Comparison of ENCODE assay signal across 20 cellular contexts in genomic region chr5:34608368-34608767, GRCh38. TPM values are rescaled to one million over a fixed set of nuclear protein-coding genes. Genes with fewer than 3 reads are reported as not detected.
DNase-seq lines count a peak whose midpoint lies in the region; ATAC-seq, FAIRE-seq and TF ChIP-seq lines count a peak whose summit lies in the region.
"Had no signal": no experiment of that assay in that cellular context is flagged by ENCODE, and none has a peak within 500 bp of the region (broad histone marks: within the 10 kb centered on the region; RNA-seq: fewer than 3 reads in every experiment).

No MANE protein-coding gene starts in this region.

- H2AFZ ChIP-seq in ACC112 (ENCODE audit: low read length, unreplicated experiment), result no peak overlapping the region
- H2AFZ ChIP-seq in endothelial cell of umbilical vein (ENCODE audit: low read depth, low read length), result no peak overlapping the region
- H2AFZ ChIP-seq in osteoblast (ENCODE audit: low read length), result no peak overlapping the region

- H3K9me3 Mint-ChIP-seq in activated CD4-positive, alpha-beta T cell treated with anti-CD3 and anti-CD28 coated beads for 36 hours (ENCODE audit: low read depth), result no peaks in the 10 kb centered on the region
- H3K9me3 Mint-ChIP-seq: activated naive CD8-positive, alpha-beta T cell treated with anti-CD3 and anti-CD28 coated beads, Interleukin-2, amount 10 ng/mL, durations not matched to agents 7 days and 5 days; naive B cell had no signal

- H3K27me3 Mint-ChIP-seq in activated CD4-positive, alpha-beta T cell treated with anti-CD3 and anti-CD28 coated beads for 36 hours, result peaks cover 4% of the 10 kb centered on the region
- H3K27me3 Mint-ChIP-seq: activated naive CD8-positive, alpha-beta T cell treated with anti-CD3 and anti-CD28 coated beads, Interleukin-2, amount 10 ng/mL, durations not matched to agents 7 days and 5 days had no signal

- CTCF ChIA-PET in endothelial cell of umbilical vein (lab: Charles Lee), result interaction anchor here (0.8 to 3.6 kb wide), 8 partner anchors 10 to 85 kb away, joined by 3 to 15 read pairs (median 6); partner anchors contain the start of gene RAI14
- CTCF ChIA-PET in activated CD4-positive, alpha-beta T cell treated with anti-CD3 and anti-CD28 coated beads for 36 hours (lab: Charles Lee), result interaction anchor here (1.2 kb wide), 1 partner anchor 55 kb away, joined by 3 read pairs; no protein-coding TSS in a partner anchor

- H3K27me3 ChIP-seq in ACC112 (ENCODE audit: insufficient read depth, low read length) (no peaks in the 10 kb centered on the region), SJSA1 (replicated peaks) (no peaks in the 10 kb centered on the region), endothelial cell of umbilical vein (ENCODE audit: control insufficient read depth in 2 of 2, insufficient read depth in 2 of 2, low read length in 2 of 2) (no peaks in the 10 kb centered on the region), osteoblast (ENCODE audit: insufficient read depth, low read length) (no peaks in the 10 kb centered on the region)

- H3K4me2 ChIP-seq in endothelial cell of umbilical vein (ENCODE audit: insufficient read depth, low read length) (peak overlapping the region; percentile 92), osteoblast (ENCODE audit: insufficient read depth, low read length) (peak overlapping the region; percentile 58)

- H3K36me3 ChIP-seq in ACC112 (ENCODE audit: insufficient read depth, low read length), result no peaks in the 10 kb centered on the region
- H3K36me3 ChIP-seq in SJSA1, result no peaks in the 10 kb centered on the region
- no peaks in the 10 kb centered on the region for H3K36me3 ChIP-seq in endothelial cell of umbilical vein (ENCODE audit: control insufficient read depth in 2 of 2, extremely low read depth in 1 of 2, insufficient read depth in 2 of 2, low read length in 2 of 2)
- H3K36me3 ChIP-seq in osteoblast (ENCODE audit: insufficient read depth, low read length), result no peaks in the 10 kb centered on the region

- TF ChIP-seq CTCF in endothelial cell of umbilical vein (IDR thresholded peaks at IDR 0.05; ENCODE audit: extremely low read depth in 1 of 2, insufficient read depth in 1 of 2, low read depth in 1 of 2, low read length in 2 of 2), result no peak
- no peak for TF ChIP-seq CTCF in osteoblast (IDR thresholded peaks at IDR 0.05; ENCODE audit: extremely low read depth, low read depth, low read length)

- H3K4me3 Mint-ChIP-seq in activated CD4-positive, alpha-beta T cell treated with anti-CD3 and anti-CD28 coated beads for 36 hours, result no peak overlapping the region
- H3K4me3 Mint-ChIP-seq: activated naive CD8-positive, alpha-beta T cell treated with anti-CD3 and anti-CD28 coated beads, Interleukin-2, amount 10 ng/mL, durations not matched to agents 7 days and 5 days; CD14-positive monocyte; naive B cell had no signal

- no peak for TF ChIP-seq POLR2A in endothelial cell of umbilical vein (IDR thresholded peaks at IDR 0.05; ENCODE audit: low read depth, low read length)

- dilution Hi-C loops in endothelial cell of umbilical vein (cut with MboI; ENCODE audit: extremely low pct_ligation_motif_present, low sequenced_read_pairs), result no loop called here

- POLR2A ChIA-PET in endothelial cell of umbilical vein (lab: Charles Lee), result interaction anchor here (0.8 to 1.2 kb wide), 4 partner anchors 21 to 23 kb away, joined by 3 read pairs; no protein-coding TSS in a partner anchor
- POLR2A ChIA-PET in activated CD4-positive, alpha-beta T cell treated with anti-CD3 and anti-CD28 coated beads for 36 hours (lab: Charles Lee), result no interaction called here

- no peak overlapping the region for H3K27ac Mint-ChIP-seq in activated CD4-positive, alpha-beta T cell treated with anti-CD3 and anti-CD28 coated beads for 36 hours
- H3K27ac Mint-ChIP-seq: activated naive CD8-positive, alpha-beta T cell treated with anti-CD3 and anti-CD28 coated beads, Interleukin-2, amount 10 ng/mL, durations not matched to agents 7 days and 5 days; CD14-positive monocyte; naive B cell had no signal

- H3K9ac ChIP-seq in endothelial cell of umbilical vein (replicated peaks; ENCODE audit: extremely low read depth, insufficient read depth, low read length), result peak overlapping the region; percentile 97

- H3K36me3 Mint-ChIP-seq in activated CD4-positive, alpha-beta T cell treated with anti-CD3 and anti-CD28 coated beads for 36 hours (ENCODE audit: low read depth), result no peaks in the 10 kb centered on the region
- H3K36me3 Mint-ChIP-seq: activated naive CD8-positive, alpha-beta T cell treated with anti-CD3 and anti-CD28 coated beads, Interleukin-2, amount 10 ng/mL, durations not matched to agents 7 days and 5 days; CD14-positive monocyte; naive B cell had no signal

- H4K20me1 ChIP-seq in endothelial cell of umbilical vein (replicated peaks; ENCODE audit: control insufficient read depth, extremely low read depth, insufficient read depth, low read length) (no peaks in the 10 kb centered on the region), osteoblast (ENCODE audit: insufficient read depth, low read length) (no peaks in the 10 kb centered on the region)

- H3K9me3 ChIP-seq in SJSA1 (replicated peaks) (no peaks in the 10 kb centered on the region), endothelial cell of umbilical vein (replicated peaks; ENCODE audit: control insufficient read depth, insufficient read depth, low read length) (no peaks in the 10 kb centered on the region), osteoblast (ENCODE audit: low read depth, low read length) (no peaks in the 10 kb centered on the region)

- H3K4me3 ChIP-seq in ACC112 (ENCODE audit: low read depth, low read length), result no peak overlapping the region
- H3K4me3 ChIP-seq in SJSA1, result no peak overlapping the region
- no peak overlapping the region for H3K4me3 ChIP-seq in endothelial cell of umbilical vein (replicated peaks in 1 of 3; ENCODE audit: insufficient read depth in 1 of 3, low read depth in 1 of 3, low read length in 3 of 3)
- no peak overlapping the region for H3K4me3 ChIP-seq in osteoblast (ENCODE audit: insufficient read depth, low read length)
- H3K4me3 ChIP-seq: GM12878 had no signal

- intact Hi-C loops in endothelial cell of umbilical vein (cut with micrococcal nuclease), result loop anchor here (2.0 kb wide), 1 partner anchor 102 kb away; no protein-coding TSS in a partner anchor
- intact Hi-C loops in activated CD4-positive, alpha-beta T cell treated with anti-CD3 and anti-CD28 coated beads for 36 hours (cut with DNase I, micrococcal nuclease), result no loop called here

- no peak for ATAC-seq in activated CD4-positive, alpha-beta T cell treated with anti-CD3 and anti-CD28 coated beads for 36 hours
- ATAC-seq: GM12878 had no signal

- no peaks in the 10 kb centered on the region for H3K4me1 Mint-ChIP-seq in activated CD4-positive, alpha-beta T cell treated with anti-CD3 and anti-CD28 coated beads for 36 hours
- H3K4me1 Mint-ChIP-seq: activated naive CD8-positive, alpha-beta T cell treated with anti-CD3 and anti-CD28 coated beads, Interleukin-2, amount 10 ng/mL, durations not matched to agents 7 days and 5 days; CD14-positive monocyte; naive B cell had no signal

- no peaks in the 10 kb centered on the region for H3K79me2 ChIP-seq in ACC112 (ENCODE audit: control insufficient read depth, insufficient read depth, low read length, unreplicated experiment)
- H3K79me2 ChIP-seq in endothelial cell of umbilical vein (ENCODE audit: control insufficient read depth, insufficient read depth, low read length), result no peaks in the 10 kb centered on the region
- H3K79me2 ChIP-seq in osteoblast (ENCODE audit: insufficient read depth, low read length), result no peaks in the 10 kb centered on the region

- H3K4me1 ChIP-seq in ACC112 (ENCODE audit: control insufficient read depth, insufficient read depth, low read length, unreplicated experiment) (peaks cover 26% of the 10 kb centered on the region), SJSA1 (replicated peaks) (peaks cover 36% of the 10 kb centered on the region), endothelial cell of umbilical vein (ENCODE audit: control insufficient read depth, extremely low read depth, insufficient read depth, low read length) (peaks cover 31% of the 10 kb centered on the region), osteoblast (ENCODE audit: insufficient read depth, low read length) (peaks cover 39% of the 10 kb centered on the region)

- no peak for FAIRE-seq in endothelial cell of umbilical vein (lab: Jason Lieb, UNC)
- FAIRE-seq: A204.1, GM12878 had no signal

- BruUV-seq in endothelial cell of umbilical vein (replicated peaks; lab: Mats Ljungman, UMichigan), result no TSS peak

- no peaks in the 10 kb centered on the region for H3K9me1 ChIP-seq in endothelial cell of umbilical vein (replicated peaks; ENCODE audit: control insufficient read depth, extremely low read depth, insufficient read depth, low read length)

- DNase-seq in SJSA1 (ENCODE audit: low read depth in 1 of 2, low spot score in 2 of 2) (no peak), endothelial cell of umbilical vein (ENCODE audit: low read depth, low spot score) (no peak), osteoblast (ENCODE audit: insufficient read length, low spot score, missing footprints) (no peak), NCI-H524 treated with DMSO at 0.1 percent for 48 hours (lab: John Stamatoyannopoulos, UW) (no peak), cerebellum (ENCODE audit: low spot score) (no peak)
- DNase-seq in activated CD4-positive, CD25-positive, alpha-beta regulatory T cell treated with anti-CD3 and anti-CD28 coated beads, Interleukin-2, amount 50 U/mL, for 72 hours, result no peak
- no peak for DNase-seq in activated CD4-positive, alpha-beta T cell treated with anti-CD3 and anti-CD28 coated beads for 36 hours
- DNase-seq: activated CD4-positive, alpha-beta T cell treated with anti-CD3 and anti-CD28 coated beads for 1 hour; activated naive CD8-positive, alpha-beta T cell treated with anti-CD3 and anti-CD28 coated beads, Interleukin-2, amount 10 ng/mL, durations not matched to agents 7 days and 5 days; central memory CD4-positive, alpha-beta T cell; GF-D8; left ventricle myocardium superior; naive B cell; NCI-H1417; NCI-H526 treated with DMSO at 0.1 percent for 48 hours; stimulated activated CD8-positive, alpha-beta memory T cell treated with anti-CD3 and anti-CD28 coated beads, Interleukin-4, amount 100 ng/mL, for 48 hours had no signal

- peak overlapping the region; percentile 94 for H3K27ac ChIP-seq in ACC112 (ENCODE audit: low read depth, low read length)
- peak overlapping the region; percentile 98 for H3K27ac ChIP-seq in SJSA1
- H3K27ac ChIP-seq in endothelial cell of umbilical vein (ENCODE audit: insufficient read depth, low read depth, low read length), result peak overlapping the region; percentile 99
- peak overlapping the region; percentile 95 for H3K27ac ChIP-seq in osteoblast (ENCODE audit: low read depth, low read length)

RNA-seq across cellular contexts. Expression of gene RAI14, which starts 47.8 kb away (rescaled TPM):
- 21.5 and 30.6 TPM in 2 replicates for total RNA-seq in SJSA1 (2014; rRNA removed; shearing (Covaris generic))
- total RNA-seq in endothelial cell of umbilical vein (369 and 390 TPM in 2 replicates), osteoblast (138 and 149 TPM in 2 replicates), cerebellum (20.0 TPM)
- polyA plus RNA-seq in endothelial cell of umbilical vein, result 113 and 114 TPM in 2 replicates
- 130 and 164 TPM in 2 replicates for polyA plus RNA-seq in endothelial cell of umbilical vein (2011; cell fraction: cytosol; rRNA removed)
- polyA plus RNA-seq in endothelial cell of umbilical vein (2011; cell fraction: nucleus; rRNA removed), result 204 and 223 TPM in 2 replicates
- polyA plus RNA-seq in endothelial cell of umbilical vein (2012), result 239 and 249 TPM in 2 replicates
- 582 and 866 TPM in 2 replicates for polyA minus RNA-seq in endothelial cell of umbilical vein
- 2.6 TPM for polyA minus RNA-seq in endothelial cell of umbilical vein (2011; cell fraction: cytosol; rRNA and poly(A)+ RNA removed)
- polyA minus RNA-seq in endothelial cell of umbilical vein (2011; cell fraction: nucleus; rRNA and poly(A)+ RNA removed), result 148 and 149 TPM in 2 replicates
- 1 to 10 TPM; 4.5 to 7.1 TPM for total RNA-seq in activated CD4-positive, alpha-beta T cell treated with anti-CD3 and anti-CD28 coated beads for 36 hours
- polyA plus RNA-seq: CD14-positive monocyte had no signal
